3 cellular contexts compared by ENCODE assay signal in genomic region chr2:68734688-68735525, GRCh38.
TF ChIP-seq lines count a peak whose summit lies in the region.

ARHGAP25 (plus strand) TSS chr2:68734811; CDS start chr2:68735200, 389 bp downstream.

TF ChIP-seq in liver, 16 proteins besides CTCF, POLR2A, EP300 and RAD21:
- TF ChIP-seq NR2F2 (IDR thresholded peaks at IDR 0.05) (no peak), EGR1 (IDR thresholded peaks at IDR 0.05; ENCODE audit: low read depth in 2 of 2) (no peak), GABPA (IDR thresholded peaks at IDR 0.05 in 1 of 2, conservative IDR thresholded peaks at IDR 0.05 in 1 of 2) (no peak), FOXA2 (IDR thresholded peaks at IDR 0.05) (no peak), JUND (IDR thresholded peaks at IDR 0.05) (no peak), FOXA1 (IDR thresholded peaks at IDR 0.05) (no peak), MAX (IDR thresholded peaks at IDR 0.05) (no peak), TAF1 (conservative IDR thresholded peaks at IDR 0.05) (no peak), SP1 (IDR thresholded peaks at IDR 0.05) (no peak), RXRA (IDR thresholded peaks at IDR 0.05) (no peak), HNF4G (IDR thresholded peaks at IDR 0.05) (no peak), YY1 (IDR thresholded peaks at IDR 0.05) (no peak)
- TF ChIP-seq, protein P1, sequence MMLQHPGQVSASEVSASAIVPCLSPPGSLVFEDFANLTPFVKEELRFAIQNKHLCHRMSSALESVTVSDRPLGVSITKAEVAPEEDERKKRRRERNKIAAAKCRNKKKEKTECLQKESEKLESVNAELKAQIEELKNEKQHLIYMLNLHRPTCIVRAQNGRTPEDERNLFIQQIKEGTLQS (IDR thresholded peaks at IDR 0.05) = no peak

TF ChIP-seq in HepG2, 621 proteins besides CTCF, POLR2A, EP300 and RAD21:
- TF ChIP-seq, protein P2, sequence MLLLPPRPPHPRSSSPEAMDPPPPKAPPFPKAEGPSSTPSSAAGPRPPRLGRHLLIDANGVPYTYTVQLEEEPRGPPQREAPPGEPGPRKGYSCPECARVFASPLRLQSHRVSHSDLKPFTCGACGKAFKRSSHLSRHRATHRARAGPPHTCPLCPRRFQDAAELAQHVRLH (CRISPR knock-in tag; IDR thresholded peaks at IDR 0.05; ENCODE audit: borderline replicate concordance, low read depth) = no peak
- TF ChIP-seq FOXK2 (IDR thresholded peaks at IDR 0.05) = no peak

TF ChIP-seq in IMR-90, 13 proteins besides CTCF, POLR2A, EP300 and RAD21:
- no peak for TF ChIP-seq MAFK (IDR thresholded peaks at IDR 0.05; ENCODE audit: low read depth, low read length)
TF ChIP-seq in IMR-90: peak in this region for 0.
